In genomic region chr1:23601968-23602876, GRCh38 we compare ENCODE assay signal across 1 cellular context.
TF ChIP-seq lines count a peak whose summit lies in the region.

No MANE protein-coding gene starts in this region.

TF ChIP-seq in H1, 55 proteins besides CTCF, POLR2A, EP300 and RAD21:
- no peak for TF ChIP-seq RNF2 (IDR thresholded peaks at IDR 0.05; ENCODE audit: borderline replicate concordance, low read depth, low read length, missing control alignments, poor library complexity, severe bottlenecking)
- no peak for TF ChIP-seq MAX (IDR thresholded peaks at IDR 0.05)
- no peak for TF ChIP-seq KDM4A (IDR thresholded peaks at IDR 0.05; ENCODE audit: low read depth, low read length, severe bottlenecking)
- TF ChIP-seq PHF8 (conservative IDR thresholded peaks at IDR 0.05; ENCODE audit: low read depth, low read length): no peak
- TF ChIP-seq EZH2 (IDR thresholded peaks at IDR 0.05; ENCODE audit: low read depth, low read length, severe bottlenecking): no peak
- TF ChIP-seq JUND (IDR thresholded peaks at IDR 0.05; ENCODE audit: low read length): no peak
- TF ChIP-seq BRCA1 (IDR thresholded peaks at IDR 0.05; ENCODE audit: low read depth, low read length): no peak
- TF ChIP-seq ATF2 (IDR thresholded peaks at IDR 0.05; ENCODE audit: low read length): no peak
- TF ChIP-seq RXRA (IDR thresholded peaks at IDR 0.05; ENCODE audit: insufficient read depth, low read depth, low read length): no peak
- TF ChIP-seq POU5F1 (IDR thresholded peaks at IDR 0.05; ENCODE audit: low read depth, low read length): no peak
- no peak for TF ChIP-seq CHD7 (IDR thresholded peaks at IDR 0.05; ENCODE audit: insufficient replicate concordance, low read length)
- no peak for TF ChIP-seq NRF1 (IDR thresholded peaks at IDR 0.05; ENCODE audit: low read depth, low read length)
- no peak for TF ChIP-seq CHD2 (IDR thresholded peaks at IDR 0.05; ENCODE audit: low read length)
- no peak for TF ChIP-seq BACH1 (IDR thresholded peaks at IDR 0.05; ENCODE audit: low read length)
